1 cellular context compared by ENCODE assay signal in genomic region chr10:133157662-133158436, GRCh38.
TF ChIP-seq lines count a peak whose summit lies in the region.

No MANE protein-coding gene starts in this region.

TF ChIP-seq in HEK293, 187 proteins besides CTCF, POLR2A, EP300 and RAD21 (continued from another document):
- TF ChIP-seq PATZ1 (tag by site-specific recombination; IDR thresholded peaks at IDR 0.05) (no peak), ZNF600 (tag by site-specific recombination; IDR thresholded peaks at IDR 0.05) (0 out of 2 replicates have a peak, but pooled peaks have one; percentile 33)
